ENCODE assay signal across 1 cellular context in the genomic region with DNA sequence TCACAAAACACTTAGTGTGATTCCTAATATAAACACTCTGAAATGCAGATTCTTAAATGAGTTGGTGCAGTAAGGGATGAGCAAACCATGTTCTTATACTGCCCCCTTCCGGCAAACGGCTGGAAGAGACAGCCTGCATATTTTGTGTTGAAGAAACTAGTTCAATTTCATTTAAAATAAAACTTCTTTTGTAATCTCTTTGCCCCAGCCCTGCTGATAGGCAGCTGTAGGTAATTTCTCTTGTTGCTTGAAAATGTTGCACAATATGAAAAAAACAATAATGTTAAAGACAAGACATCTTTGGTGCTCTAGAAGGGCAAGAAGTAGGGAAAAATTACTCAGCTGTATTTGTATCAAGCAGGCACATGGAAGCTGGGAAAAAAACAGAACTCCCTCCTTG.
TF ChIP-seq lines count a peak whose summit lies in the region.

No MANE protein-coding gene starts in this region.

TF ChIP-seq in WTC11, 78 proteins besides CTCF, POLR2A, EP300 and RAD21 (continued from another document):
- TF ChIP-seq, protein P1, sequence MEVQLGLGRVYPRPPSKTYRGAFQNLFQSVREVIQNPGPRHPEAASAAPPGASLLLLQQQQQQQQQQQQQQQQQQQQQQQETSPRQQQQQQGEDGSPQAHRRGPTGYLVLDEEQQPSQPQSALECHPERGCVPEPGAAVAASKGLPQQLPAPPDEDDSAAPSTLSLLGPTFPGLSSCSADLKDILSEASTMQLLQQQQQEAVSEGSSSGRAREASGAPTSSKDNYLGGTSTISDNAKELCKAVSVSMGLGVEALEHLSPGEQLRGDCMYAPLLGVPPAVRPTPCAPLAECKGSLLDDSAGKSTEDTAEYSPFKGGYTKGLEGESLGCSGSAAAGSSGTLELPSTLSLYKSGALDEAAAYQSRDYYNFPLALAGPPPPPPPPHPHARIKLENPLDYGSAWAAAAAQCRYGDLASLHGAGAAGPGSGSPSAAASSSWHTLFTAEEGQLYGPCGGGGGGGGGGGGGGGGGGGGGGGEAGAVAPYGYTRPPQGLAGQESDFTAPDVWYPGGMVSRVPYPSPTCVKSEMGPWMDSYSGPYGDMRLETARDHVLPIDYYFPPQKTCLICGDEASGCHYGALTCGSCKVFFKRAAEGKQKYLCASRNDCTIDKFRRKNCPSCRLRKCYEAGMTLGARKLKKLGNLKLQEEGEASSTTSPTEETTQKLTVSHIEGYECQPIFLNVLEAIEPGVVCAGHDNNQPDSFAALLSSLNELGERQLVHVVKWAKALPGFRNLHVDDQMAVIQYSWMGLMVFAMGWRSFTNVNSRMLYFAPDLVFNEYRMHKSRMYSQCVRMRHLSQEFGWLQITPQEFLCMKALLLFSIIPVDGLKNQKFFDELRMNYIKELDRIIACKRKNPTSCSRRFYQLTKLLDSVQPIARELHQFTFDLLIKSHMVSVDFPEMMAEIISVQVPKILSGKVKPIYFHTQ (CRISPR knock-in tag; IDR thresholded peaks at IDR 0.05): no peak
- no peak for TF ChIP-seq MXD4 (CRISPR knock-in tag; IDR thresholded peaks at IDR 0.05; ENCODE audit: borderline replicate concordance)
- TF ChIP-seq ZNF219 (CRISPR knock-in tag; IDR thresholded peaks at IDR 0.05; ENCODE audit: borderline replicate concordance): no peak
